20 cellular contexts compared by ENCODE assay signal in genomic region chr1:15047237-15047636, GRCh38.
"Had no signal": no experiment of that assay in that cellular context is flagged by ENCODE, and none has a peak within 500 bp of the region (broad histone marks: within the 10 kb centered on the region; RNA-seq: fewer than 3 reads in every experiment).

No MANE protein-coding gene starts in this region.

- DNase-seq: activated CD4-positive, CD25-positive, alpha-beta regulatory T cell; central memory CD4-positive, alpha-beta T cell had no signal

- H3K4me1 Mint-ChIP-seq: activated CD4-positive, alpha-beta T cell treated with anti-CD3 and anti-CD28 coated beads, Interleukin-2, amount 10 ng/mL, durations not matched to agents 7 days and 5 days; activated naive CD8-positive, alpha-beta T cell treated with anti-CD3 and anti-CD28 coated beads for 36 hours; activated T-helper 17 cell treated with anti-CD3 and anti-CD28 coated beads, Interleukin-2, amount 50 U/mL, for 72 hours; T-cell; T-helper 17 cell; WTC11 had no signal

- H3K4me3 Mint-ChIP-seq: activated CD4-positive, alpha-beta T cell treated with anti-CD3 and anti-CD28 coated beads for 36 hours; activated CD4-positive, alpha-beta T cell treated with anti-CD3 and anti-CD28 coated beads, Interleukin-2, amount 10 ng/mL, durations not matched to agents 7 days and 5 days; activated CD8-positive, alpha-beta T cell treated with anti-CD3 and anti-CD28 coated beads for 36 hours; activated naive CD4-positive, alpha-beta T cell treated with anti-CD3 and anti-CD28 coated beads for 36 hours; activated naive CD8-positive, alpha-beta T cell treated with anti-CD3 and anti-CD28 coated beads for 36 hours; activated T-cell treated with anti-CD3 and anti-CD28 coated beads, Interleukin-2, amount 50 U/mL, for 4 hours; activated T-cell treated with anti-CD3 and anti-CD28 coated beads, Interleukin-2, amount 50 U/mL, for 72 hours; activated T-helper 1 cell treated with anti-CD3 and anti-CD28 coated beads, Interleukin-12 subunit alpha, Interleukin-12 subunit beta, Interleukin-2, Interleukin-4 antibody, amounts not matched to agents 30 ng/mL and 10 ng/mL and 1 ng/mL, durations not matched to agents 14 hours and 24 hours and 36 hours; activated T-helper 17 cell treated with anti-CD3 and anti-CD28 coated beads, Interleukin-2, amount 50 U/mL, for 72 hours; T-cell; T-helper 17 cell; WTC11 had no signal

- H3K27ac ChIP-seq: body of pancreas, brain microvascular endothelial cell, breast epithelium, WERI-Rb-1 had no signal

- H3K27me3 ChIP-seq: adrenal gland, body of pancreas, brain microvascular endothelial cell, breast epithelium had no signal

- H3K27ac Mint-ChIP-seq: activated CD4-positive, alpha-beta T cell treated with anti-CD3 and anti-CD28 coated beads for 36 hours; activated CD4-positive, alpha-beta T cell treated with anti-CD3 and anti-CD28 coated beads, Interleukin-2, amount 10 ng/mL, durations not matched to agents 7 days and 5 days; activated CD8-positive, alpha-beta T cell treated with anti-CD3 and anti-CD28 coated beads for 36 hours; activated naive CD8-positive, alpha-beta T cell treated with anti-CD3 and anti-CD28 coated beads for 36 hours; activated T-cell treated with anti-CD3 and anti-CD28 coated beads, Interleukin-2, amount 50 U/mL, for 72 hours; activated T-helper 1 cell treated with anti-CD3 and anti-CD28 coated beads, Interleukin-12 subunit alpha, Interleukin-12 subunit beta, Interleukin-2, Interleukin-4 antibody, amounts not matched to agents 30 ng/mL and 10 ng/mL and 1 ng/mL, durations not matched to agents 14 hours and 24 hours and 36 hours; activated T-helper 17 cell treated with anti-CD3 and anti-CD28 coated beads, Interleukin-2, amount 50 U/mL, for 72 hours; T-cell; WTC11 had no signal

- H3K9me3 Mint-ChIP-seq: activated CD4-positive, alpha-beta T cell treated with anti-CD3 and anti-CD28 coated beads, Interleukin-2, amount 10 ng/mL, durations not matched to agents 7 days and 5 days; activated CD8-positive, alpha-beta T cell treated with anti-CD3 and anti-CD28 coated beads for 36 hours; activated naive CD4-positive, alpha-beta T cell treated with anti-CD3 and anti-CD28 coated beads for 36 hours; activated naive CD4-positive, alpha-beta T cell treated with anti-CD3 and anti-CD28 coated beads, Interleukin-2, amount 50 U/mL, for 72 hours; activated naive CD8-positive, alpha-beta T cell treated with anti-CD3 and anti-CD28 coated beads for 36 hours; activated T-cell treated with anti-CD3 and anti-CD28 coated beads, Interleukin-2, amount 50 U/mL, for 4 hours; activated T-cell treated with anti-CD3 and anti-CD28 coated beads, Interleukin-2, amount 50 U/mL, for 72 hours; activated T-helper 1 cell treated with anti-CD3 and anti-CD28 coated beads, Interleukin-12 subunit alpha, Interleukin-12 subunit beta, Interleukin-2, Interleukin-4 antibody, amounts not matched to agents 30 ng/mL and 10 ng/mL and 1 ng/mL, durations not matched to agents 14 hours and 24 hours and 36 hours; T-cell; WTC11 had no signal

- H3K27me3 Mint-ChIP-seq: activated CD4-positive, alpha-beta T cell treated with anti-CD3 and anti-CD28 coated beads for 36 hours; activated CD4-positive, alpha-beta T cell treated with anti-CD3 and anti-CD28 coated beads, Interleukin-2, amount 10 ng/mL, durations not matched to agents 7 days and 5 days; activated CD8-positive, alpha-beta T cell treated with anti-CD3 and anti-CD28 coated beads for 36 hours; activated naive CD8-positive, alpha-beta T cell treated with anti-CD3 and anti-CD28 coated beads for 36 hours; activated T-helper 17 cell treated with anti-CD3 and anti-CD28 coated beads, Interleukin-2, amount 50 U/mL, for 72 hours; T-cell had no signal

- H3K36me3 ChIP-seq: adrenal gland, brain microvascular endothelial cell, breast epithelium, WERI-Rb-1 had no signal

- H3K36me3 Mint-ChIP-seq: activated naive CD4-positive, alpha-beta T cell treated with anti-CD3 and anti-CD28 coated beads, Interleukin-2, amount 50 U/mL, for 72 hours; activated naive CD8-positive, alpha-beta T cell treated with anti-CD3 and anti-CD28 coated beads for 36 hours; T-cell; WTC11 had no signal

- H3K9me3 ChIP-seq: adrenal gland, body of pancreas, breast epithelium had no signal

- H3K4me3 ChIP-seq: adrenal gland, body of pancreas, breast epithelium had no signal

- H3K4me1 ChIP-seq: body of pancreas, breast epithelium had no signal
